ENCODE assay signal across 15 cellular contexts in the genomic region with DNA sequence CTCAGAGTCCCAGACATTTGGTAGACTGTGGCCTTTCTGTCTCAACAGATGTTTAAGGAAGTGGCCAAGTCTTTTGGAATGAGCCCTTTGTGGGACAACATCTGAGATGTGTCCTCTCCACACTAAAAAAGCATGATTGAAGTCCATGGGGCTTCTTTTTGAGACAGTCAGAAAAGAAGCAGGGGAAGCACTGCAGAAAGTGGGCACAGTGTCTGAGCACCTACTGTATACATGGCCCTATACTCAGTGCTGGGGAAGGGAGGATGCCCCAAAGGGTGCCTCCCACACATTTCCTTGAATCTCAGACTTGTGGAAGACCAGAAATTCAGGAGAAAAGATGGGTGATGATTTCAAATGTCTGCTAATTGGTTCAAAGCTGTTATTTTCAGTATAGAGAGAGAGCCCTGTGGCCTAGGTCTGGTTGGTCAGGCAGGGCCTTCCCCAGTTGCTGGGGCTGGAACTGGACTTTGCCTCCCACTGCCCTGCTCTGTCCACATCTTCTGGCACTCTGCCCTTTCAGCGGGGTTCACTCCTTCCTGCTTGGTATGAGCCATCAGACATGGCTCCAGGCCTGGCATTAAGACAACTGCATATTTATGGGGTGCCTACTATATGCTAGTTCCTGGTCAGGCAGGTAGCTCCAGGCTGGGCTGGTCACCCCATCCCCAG. TPM values are rescaled to one million over a fixed set of nuclear protein-coding genes. Genes with fewer than 3 reads are reported as not detected.
DNase-seq lines count a peak whose midpoint lies in the region; ATAC-seq, FAIRE-seq and TF ChIP-seq lines count a peak whose summit lies in the region.
"Had no signal": no experiment of that assay in that cellular context is flagged by ENCODE, and none has a peak within 500 bp of the region (broad histone marks: within the 10 kb centered on the region; RNA-seq: fewer than 3 reads in every experiment).

No MANE protein-coding gene starts in this region.

- peak; percentile 72 for ATAC-seq in left lobe of liver

- in situ Hi-C loops in KBM-7 (cut with MboI; ENCODE audit: low pct_unique_long_range_greater_than_20kb, low sequenced_read_pairs) = no loop called here

- FAIRE-seq in GM12892 (lab: Jason Lieb, UNC) = peak; percentile 66

- TF ChIP-seq POLR2A in GM12892 (IDR thresholded peaks at IDR 0.05; ENCODE audit: low read depth, low read length) = no peak

- DNase-seq in GM12892 (ENCODE audit: insufficient read length) (no peak), amniotic epithelial cell (ENCODE audit: low read depth) (peak; percentile 38), left lobe of liver (ENCODE audit: low spot score) (no peak), renal cortical epithelial cell (ENCODE audit: low read depth) (peak; percentile 60), iPS-NIHi11 (ENCODE audit: low spot score) (no peak), KBM-7 (no peak), A673 (ENCODE audit: low spot score) (no peak), activated gamma-delta T cell (lab: John Stamatoyannopoulos, UW) (no peak)
- DNase-seq: ACHN; CD4-positive, alpha-beta T cell; DMS53; NCI-H1048; NCI-H146; NCI-H2081; NCI-H524 had no signal

- no peaks in the 10 kb centered on the region for H3K4me1 ChIP-seq in A673 (ENCODE audit: insufficient read depth, low read length, poor library complexity, severe bottlenecking)

- H3K27ac ChIP-seq in A673 (ENCODE audit: low read depth, low read length, poor library complexity, severe bottlenecking) = no peak overlapping the region

- CTCF ChIA-PET in A673 (lab: Charles Lee) = no interaction called here

- H3K36me3 ChIP-seq in A673 (ENCODE audit: insufficient read depth, low read length, poor library complexity, severe bottlenecking) = no peaks in the 10 kb centered on the region

- no peaks in the 10 kb centered on the region for H3K9me3 ChIP-seq in A673 (ENCODE audit: low read depth, low read length, poor library complexity, severe bottlenecking)

- no peaks in the 10 kb centered on the region for H3K27me3 ChIP-seq in A673 (replicated peaks; ENCODE audit: insufficient read depth, low read depth, low read length, poor library complexity)

- intact Hi-C loops in A673 (cut with micrococcal nuclease; ENCODE audit: unreplicated experiment) = no loop called here

- no peak overlapping the region for H3K4me3 ChIP-seq in A673 (ENCODE audit: low read depth, low read length, poor library complexity, severe bottlenecking)

- no peak for TF ChIP-seq CTCF in A673 (conservative IDR thresholded peaks at IDR 0.05; ENCODE audit: low read depth, low read length)

- no TSS peak for BruUV-seq in A673 (replicated peaks; lab: Mats Ljungman, UMichigan)

- POLR2A ChIA-PET in A673 (lab: Charles Lee; ENCODE audit: low non-redundant PET) = no interaction called here

RNA-seq across cellular contexts. Expression of gene VSIR, which starts 26.6 kb away (rescaled TPM):
- polyA plus RNA-seq in GM12892 (2012; ENCODE audit: missing spikeins) = 2.6 TPM
- total RNA-seq in left lobe of liver (7.0 TPM), renal cortical epithelial cell (10.6 and 14.0 TPM in 2 replicates), A673 (2021) (not detected in 2 replicates)

RNA-seq across cellular contexts. Expression of gene PSAP, which starts 51.1 kb away (rescaled TPM):
- 150 TPM for polyA plus RNA-seq in GM12892 (2012; ENCODE audit: missing spikeins)
- total RNA-seq in left lobe of liver (525 TPM), renal cortical epithelial cell (787 and 1,464 TPM in 2 replicates), A673 (2021) (429 and 431 TPM in 2 replicates)

Comparison
In these comparisons a context has a peak if more than half of its experiments do, and no peak if none do; other contexts are left out.
1. DNase-seq: peak in amniotic epithelial cell (single experiment) and renal cortical epithelial cell (single experiment); none in GM12892 (single experiment), left lobe of liver (single experiment), iPS-NIHi11 (single experiment), KBM-7 (single experiment), A673 (single experiment) and activated gamma-delta T cell (single experiment).